In the genomic region with DNA sequence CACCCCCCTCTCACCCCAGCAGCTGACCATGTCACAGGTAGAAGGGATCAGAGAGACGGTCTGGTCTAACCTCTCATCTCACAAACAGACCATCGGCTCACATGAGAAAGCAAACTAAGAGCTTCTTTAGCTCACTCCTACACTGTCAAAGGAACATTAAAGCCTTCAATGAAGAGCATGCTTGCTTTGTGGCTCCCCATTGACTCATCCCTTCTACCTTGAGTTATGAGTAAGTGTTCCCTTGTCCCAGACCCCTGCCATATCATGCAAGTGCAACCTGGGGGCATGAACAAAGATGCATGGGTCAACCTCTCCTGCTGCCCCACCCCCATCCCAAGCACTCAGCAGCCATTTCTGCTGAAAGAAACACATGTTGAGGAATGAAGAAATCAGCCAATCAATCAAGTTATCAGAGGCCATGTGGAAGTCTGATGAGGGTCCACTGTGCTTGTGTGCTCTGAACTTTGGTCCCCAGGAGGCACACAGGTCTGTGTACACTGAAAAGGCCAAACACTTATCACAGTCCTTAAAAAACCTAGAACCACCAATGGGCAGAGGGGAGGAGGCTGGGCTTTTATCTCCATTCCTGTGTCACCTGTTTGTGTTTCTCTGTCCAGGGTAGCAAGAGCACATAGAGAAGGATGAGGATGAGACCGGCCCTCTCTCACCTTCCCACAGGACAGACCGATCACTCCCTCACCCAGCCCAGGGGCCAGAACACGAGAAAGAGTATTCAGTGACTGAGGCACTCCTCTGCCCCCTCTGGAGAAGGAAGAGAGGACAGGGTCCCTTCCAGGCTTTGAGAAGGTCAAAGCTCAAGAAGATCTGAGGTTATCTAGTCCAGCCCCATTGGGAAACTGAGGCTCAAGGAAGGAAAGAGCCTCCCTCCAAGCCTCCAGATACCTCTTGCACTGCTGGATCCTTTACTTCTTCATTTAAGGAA, we compare ENCODE assay signal across 1 cellular context.
TF ChIP-seq lines count a peak whose summit lies in the region.

No MANE protein-coding gene starts in this region.

TF ChIP-seq in K562, 482 proteins besides CTCF, POLR2A, EP300 and RAD21:
- TF ChIP-seq, protein P1, sequence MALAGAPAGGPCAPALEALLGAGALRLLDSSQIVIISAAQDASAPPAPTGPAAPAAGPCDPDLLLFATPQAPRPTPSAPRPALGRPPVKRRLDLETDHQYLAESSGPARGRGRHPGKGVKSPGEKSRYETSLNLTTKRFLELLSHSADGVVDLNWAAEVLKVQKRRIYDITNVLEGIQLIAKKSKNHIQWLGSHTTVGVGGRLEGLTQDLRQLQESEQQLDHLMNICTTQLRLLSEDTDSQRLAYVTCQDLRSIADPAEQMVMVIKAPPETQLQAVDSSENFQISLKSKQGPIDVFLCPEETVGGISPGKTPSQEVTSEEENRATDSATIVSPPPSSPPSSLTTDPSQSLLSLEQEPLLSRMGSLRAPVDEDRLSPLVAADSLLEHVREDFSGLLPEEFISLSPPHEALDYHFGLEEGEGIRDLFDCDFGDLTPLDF (CRISPR knock-in tag; IDR thresholded peaks at IDR 0.05), result no peak
- TF ChIP-seq NFYB (IDR thresholded peaks at IDR 0.05; ENCODE audit: extremely low read depth, insufficient read length) (no peak), PYGO2 (tag; IDR thresholded peaks at IDR 0.05) (no peak), ZNF324 (CRISPR knock-in tag; IDR thresholded peaks at IDR 0.05) (no peak), IRF2 (CRISPR knock-in tag; IDR thresholded peaks at IDR 0.05) (no peak), ZNF41 (CRISPR knock-in tag; conservative IDR thresholded peaks at IDR 0.05) (no peak), FOXP1 (CRISPR knock-in tag; IDR thresholded peaks at IDR 0.05) (no peak), ESRRA (IDR thresholded peaks at IDR 0.05; ENCODE audit: borderline replicate concordance, low read depth) (no peak), TARDBP (IDR thresholded peaks at IDR 0.05) (no peak), ZBTB12 (CRISPR knock-in tag; IDR thresholded peaks at IDR 0.05) (no peak), SIN3B (IDR thresholded peaks at IDR 0.05; ENCODE audit: low read depth) (no peak), ZNF318 (IDR thresholded peaks at IDR 0.05; ENCODE audit: borderline replicate concordance in 1 of 2, low read depth in 1 of 2) (no peak), TCF7 (IDR thresholded peaks at IDR 0.05; ENCODE audit: borderline replicate concordance) (no peak)
- TF ChIP-seq, protein P2, sequence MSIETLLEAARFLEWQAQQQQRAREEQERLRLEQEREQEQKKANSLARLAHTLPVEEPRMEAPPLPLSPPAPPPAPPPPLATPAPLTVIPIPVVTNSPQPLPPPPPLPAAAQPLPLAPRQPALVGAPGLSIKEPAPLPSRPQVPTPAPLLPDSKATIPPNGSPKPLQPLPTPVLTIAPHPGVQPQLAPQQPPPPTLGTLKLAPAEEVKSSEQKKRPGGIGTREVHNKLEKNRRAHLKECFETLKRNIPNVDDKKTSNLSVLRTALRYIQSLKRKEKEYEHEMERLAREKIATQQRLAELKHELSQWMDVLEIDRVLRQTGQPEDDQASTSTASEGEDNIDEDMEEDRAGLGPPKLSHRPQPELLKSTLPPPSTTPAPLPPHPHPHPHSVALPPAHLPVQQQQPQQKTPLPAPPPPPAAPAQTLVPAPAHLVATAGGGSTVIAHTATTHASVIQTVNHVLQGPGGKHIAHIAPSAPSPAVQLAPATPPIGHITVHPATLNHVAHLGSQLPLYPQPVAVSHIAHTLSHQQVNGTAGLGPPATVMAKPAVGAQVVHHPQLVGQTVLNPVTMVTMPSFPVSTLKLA (conservative IDR thresholded peaks at IDR 0.05), result no peak
TF ChIP-seq in K562: peak in this region for 0.
